ENCODE assay signal across 10 cellular contexts in genomic region chr6:135651964-135652755, GRCh38.
DNase-seq lines count a peak whose midpoint lies in the region; ATAC-seq, FAIRE-seq and TF ChIP-seq lines count a peak whose summit lies in the region.
"Had no signal": no experiment of that assay in that cellular context is flagged by ENCODE, and none has a peak within 500 bp of the region (broad histone marks: within the 10 kb centered on the region; RNA-seq: fewer than 3 reads in every experiment).

No MANE protein-coding gene starts in this region.

- ATAC-seq in GM19397 (IDR thresholded peaks at IDR 0.05; ENCODE audit: unreplicated experiment) = peak; percentile 87
- ATAC-seq in HG03045 (IDR thresholded peaks at IDR 0.05; ENCODE audit: unreplicated experiment) = peak; percentile 96
- ATAC-seq: heart right ventricle had no signal

- H3K9me3 ChIP-seq in OCI-LY7 (ENCODE audit: low read length) (no peaks in the 10 kb centered on the region), small intestine (ENCODE audit: control insufficient read depth, low read depth) (no peaks in the 10 kb centered on the region)

- FAIRE-seq in small intestine (lab: Jason Lieb, UNC) = no peak

- no peaks in the 10 kb centered on the region for H3K79me2 ChIP-seq in OCI-LY7 (ENCODE audit: insufficient read depth, low read depth, low read length)

- no peaks in the 10 kb centered on the region for H4K20me1 ChIP-seq in OCI-LY7 (ENCODE audit: insufficient read depth, low read length)

- no peaks in the 10 kb centered on the region for H3K9me2 ChIP-seq in OCI-LY7 (ENCODE audit: insufficient read depth, low read length)

- H3K36me3 ChIP-seq in OCI-LY7 (ENCODE audit: insufficient read depth, low read length) (no peaks in the 10 kb centered on the region), small intestine (ENCODE audit: control insufficient read depth in 2 of 2, insufficient read depth in 2 of 2, low read length in 2 of 2) (no peaks in the 10 kb centered on the region)
- H3K36me3 ChIP-seq: heart right ventricle had no signal

- CTCF ChIA-PET in OCI-LY7 (lab: Charles Lee; ENCODE audit: unreplicated experiment) = no interaction called here

- DNase-seq in OCI-LY7 (ENCODE audit: low spot score) (no peak), NCI-H82 treated with DMSO at 0.1 percent for 48 hours (lab: John Stamatoyannopoulos, UW; ENCODE audit: unreplicated experiment) (no peak), small intestine (no peak), NCI-H510A treated with DMSO at 0.1 percent for 48 hours (lab: John Stamatoyannopoulos, UW) (no peak), mucosa of gallbladder (ENCODE audit: low spot score) (no peak)
- DNase-seq: heart right ventricle, SHP77 had no signal

- BruUV-seq in OCI-LY7 (replicated peaks; lab: Mats Ljungman, UMichigan) = no TSS peak

- 73 to 79% (median 74%) methylated on average over 7 of the region's 7 CpGs for WGBS in small intestine, 3 donors

- intact Hi-C loops in OCI-LY7 (cut with micrococcal nuclease; ENCODE audit: unreplicated experiment) = no loop called here

- peaks cover 0 to under 1% of the 10 kb centered on the region in 2 donors for H3K27me3 ChIP-seq in small intestine (ENCODE audit: control insufficient read depth in 2 of 2, insufficient read depth in 2 of 2, low read length in 2 of 2)
- H3K27me3 ChIP-seq: heart right ventricle had no signal

- H2AFZ ChIP-seq in OCI-LY7 (ENCODE audit: low read length) = no peak overlapping the region

- peak overlapping the region; percentile 19; the same call in 1 of the 2 replicates for H3K4me3 ChIP-seq in GM08714 (ENCODE audit: low read length)
- H3K4me3 ChIP-seq in OCI-LY7 (ENCODE audit: low read depth, low read length, poor library complexity, severe bottlenecking) = no peak overlapping the region
- no peak overlapping the region for H3K4me3 ChIP-seq in small intestine (ENCODE audit: low read depth in 1 of 2, low read length in 2 of 2)
- H3K4me3 ChIP-seq: heart right ventricle had no signal

- H3K27ac ChIP-seq in OCI-LY7 (ENCODE audit: low read depth, low read length, poor library complexity, severe bottlenecking) (no peak overlapping the region), small intestine (ENCODE audit: low read depth in 1 of 2, low read length in 1 of 2) (no peak overlapping the region)
- H3K27ac ChIP-seq: heart right ventricle had no signal

- TF ChIP-seq CTCF in OCI-LY7 (conservative IDR thresholded peaks at IDR 0.05; ENCODE audit: low read length) = no peak

- peak overlapping the region; percentile 18; the same call in 1 of the 2 replicates for H3K4me2 ChIP-seq in OCI-LY7 (ENCODE audit: low read length)

- POLR2A ChIA-PET in OCI-LY7 (lab: Charles Lee) = interaction anchor here (0.5 to 0.7 kb wide), 2 partner anchors 57 to 1438 kb away, joined by 3 to 4 read pairs; no protein-coding TSS in a partner anchor

- H3K4me1 ChIP-seq in OCI-LY7 (ENCODE audit: insufficient read depth, low read length, poor library complexity, severe bottlenecking) (no peaks in the 10 kb centered on the region), small intestine (ENCODE audit: control insufficient read depth in 2 of 2, insufficient read depth in 1 of 2, low read depth in 1 of 2, low read length in 1 of 2) (no peaks in the 10 kb centered on the region)
- H3K4me1 ChIP-seq: heart right ventricle had no signal
